Comparison of ENCODE assay signal across 10 cellular contexts in genomic region chr21:17931080-17931479, GRCh38.
A peak's percentile ranks its signal among the peaks of the same experiment; 100 is the strongest.
DNase-seq lines count a peak whose midpoint lies in the region; ATAC-seq and TF ChIP-seq lines count a peak whose summit lies in the region.
"Had no signal": no experiment of that assay in that cellular context is flagged by ENCODE, and none has a peak within 500 bp of the region (broad histone marks: within the 10 kb centered on the region; RNA-seq: fewer than 3 reads in every experiment).

No MANE protein-coding gene starts in this region.

- WGBS in testis, 2 donors = 66 to 87% methylated on average over 4 of the region's 4 CpGs

- H3K4me1 Mint-ChIP-seq in natural killer cell = no peaks in the 10 kb centered on the region
- H3K4me1 Mint-ChIP-seq in natural killer cell treated with Interleukin-12 subunit alpha and Interleukin-12 subunit beta and Interleukin-15 and Interleukin-18, amount 100 ng/mL, for 72 hours (ENCODE audit: low read depth in 2 of 2) = no peaks in the 10 kb centered on the region
- H3K4me1 Mint-ChIP-seq in WTC11 = peaks cover 8% of the 10 kb centered on the region
- H3K4me1 Mint-ChIP-seq in activated CD4-positive, alpha-beta T cell treated with anti-CD3 and anti-CD28 coated beads, Interleukin-2, amount 10 ng/mL, durations not matched to agents 7 days and 5 days = no peaks in the 10 kb centered on the region
- H3K4me1 Mint-ChIP-seq: activated naive CD4-positive, alpha-beta T cell treated with anti-CD3 and anti-CD28 coated beads, Interleukin-2, amount 50 U/mL, for 24 hours had no signal

- intact Hi-C loops in natural killer cell (cut with micrococcal nuclease) (no loop called here), testis (cut with DNase I; ENCODE audit: low total_unique reads) (no loop called here)

- no peak for TF ChIP-seq POLR2A in testis (IDR thresholded peaks at IDR 0.05)

- no peaks in the 10 kb centered on the region for H3K9me3 ChIP-seq in testis

- no peak overlapping the region for H3K27ac ChIP-seq in testis

- no peaks in the 10 kb centered on the region for H3K36me3 Mint-ChIP-seq in natural killer cell
- no peaks in the 10 kb centered on the region for H3K36me3 Mint-ChIP-seq in natural killer cell treated with Interleukin-12 subunit alpha and Interleukin-12 subunit beta and Interleukin-15 and Interleukin-18, amount 100 ng/mL, for 72 hours
- peaks cover 2% of the 10 kb centered on the region; the same call in 1 of the 2 replicates for H3K36me3 Mint-ChIP-seq in WTC11
- H3K36me3 Mint-ChIP-seq in activated CD4-positive, alpha-beta T cell treated with anti-CD3 and anti-CD28 coated beads, Interleukin-2, amount 10 ng/mL, durations not matched to agents 7 days and 5 days (ENCODE audit: low read depth) = no peaks in the 10 kb centered on the region
- H3K36me3 Mint-ChIP-seq: activated naive CD4-positive, alpha-beta T cell treated with anti-CD3 and anti-CD28 coated beads, Interleukin-2, amount 50 U/mL, for 24 hours had no signal

- POLR2A ChIA-PET in WTC11 (lab: Charles Lee) = no interaction called here
- POLR2A ChIA-PET in activated CD4-positive, alpha-beta T cell treated with anti-CD3 and anti-CD28 coated beads, Interleukin-2, amount 10 ng/mL, durations not matched to agents 7 days and 5 days (lab: Charles Lee) = no interaction called here

- peaks cover 0 to under 1% of the 10 kb centered on the region in 2 donors for H3K27me3 Mint-ChIP-seq in natural killer cell (ENCODE audit: low read depth in 2 of 2)
- peaks cover 0 to 2% of the 10 kb centered on the region in 2 donors for H3K27me3 Mint-ChIP-seq in natural killer cell treated with Interleukin-12 subunit alpha and Interleukin-12 subunit beta and Interleukin-15 and Interleukin-18, amount 100 ng/mL, for 72 hours
- H3K27me3 Mint-ChIP-seq in WTC11 (ENCODE audit: low read depth) = no peaks in the 10 kb centered on the region
- peaks cover 2% of the 10 kb centered on the region for H3K27me3 Mint-ChIP-seq in activated CD4-positive, alpha-beta T cell treated with anti-CD3 and anti-CD28 coated beads, Interleukin-2, amount 10 ng/mL, durations not matched to agents 7 days and 5 days

- H3K36me3 ChIP-seq in testis (ENCODE audit: low read depth, missing control alignments) = no peaks in the 10 kb centered on the region

- peak overlapping the region; percentile 18 to 21 for H3K4me3 ChIP-seq in testis

- no peak for ATAC-seq in natural killer cell
- no peak for ATAC-seq in natural killer cell treated with Interleukin-12 subunit alpha and Interleukin-12 subunit beta and Interleukin-15 and Interleukin-18, amount 100 ng/mL, for 72 hours
- peak; percentile 74 for ATAC-seq in HG03103 (IDR thresholded peaks at IDR 0.05; ENCODE audit: low read depth, unreplicated experiment)
- ATAC-seq in WTC11 = 0 out of 2 replicates have a peak, but pooled peaks have one; percentile 22

- DNase-seq in natural killer cell (no peak), WTC11 (ENCODE audit: low spot score) (no peak), testis (no peak), NCI-H1417 treated with DMSO at 0.1 percent for 48 hours (lab: John Stamatoyannopoulos, UW) (no peak)
- DNase-seq in natural killer cell treated with Interleukin-12 subunit alpha and Interleukin-12 subunit beta and Interleukin-15 and Interleukin-18, amount 100 ng/mL, for 72 hours (ENCODE audit: low spot score) = no peak
- DNase-seq in activated CD8-positive, alpha-beta memory T cell treated with anti-CD3 and anti-CD28 coated beads, Interleukin-2, amount 50 U/mL, for 4 hours = no peak
- DNase-seq in activated CD4-positive, alpha-beta T cell treated with anti-CD3 and anti-CD28 coated beads, Interleukin-2, amount 10 ng/mL, durations not matched to agents 7 days and 5 days = no peak
- DNase-seq: DMS79 had no signal

- CTCF ChIA-PET in WTC11 (lab: Charles Lee) = interaction anchor here (0.6 to 1.4 kb wide), 15 partner anchors 8 to 322 kb away, joined by 3 to 6 read pairs (median 3); no protein-coding TSS in a partner anchor
- CTCF ChIA-PET in activated CD4-positive, alpha-beta T cell treated with anti-CD3 and anti-CD28 coated beads, Interleukin-2, amount 10 ng/mL, durations not matched to agents 7 days and 5 days (lab: Charles Lee) = interaction anchor here (0.5 kb wide), 1 partner anchor 10 kb away, joined by 3 read pairs; no protein-coding TSS in a partner anchor

- TF ChIP-seq CTCF in natural killer cell (IDR thresholded peaks at IDR 0.05) (peak; percentile 26), WTC11 (IDR thresholded peaks at IDR 0.05) (peak; percentile 45), testis (IDR thresholded peaks at IDR 0.05) (peak in 2 of 3 experiments; percentile 11 to 31)

- H3K4me3 Mint-ChIP-seq in natural killer cell = no peak overlapping the region
- no peak overlapping the region for H3K4me3 Mint-ChIP-seq in natural killer cell treated with Interleukin-12 subunit alpha and Interleukin-12 subunit beta and Interleukin-15 and Interleukin-18, amount 100 ng/mL, for 72 hours
- no peak overlapping the region for H3K4me3 Mint-ChIP-seq in WTC11
- no peak overlapping the region for H3K4me3 Mint-ChIP-seq in activated CD4-positive, alpha-beta T cell treated with anti-CD3 and anti-CD28 coated beads, Interleukin-2, amount 10 ng/mL, durations not matched to agents 7 days and 5 days
- H3K4me3 Mint-ChIP-seq: activated naive CD4-positive, alpha-beta T cell treated with anti-CD3 and anti-CD28 coated beads, Interleukin-2, amount 50 U/mL, for 24 hours had no signal

- no peaks in the 10 kb centered on the region for H3K4me1 ChIP-seq in testis

- H3K9me3 Mint-ChIP-seq in natural killer cell (no peaks in the 10 kb centered on the region), WTC11 (peaks cover 16% of the 10 kb centered on the region)
- no peaks in the 10 kb centered on the region for H3K9me3 Mint-ChIP-seq in natural killer cell treated with Interleukin-12 subunit alpha and Interleukin-12 subunit beta and Interleukin-15 and Interleukin-18, amount 100 ng/mL, for 72 hours
- H3K9me3 Mint-ChIP-seq in activated CD4-positive, alpha-beta T cell treated with anti-CD3 and anti-CD28 coated beads, Interleukin-2, amount 10 ng/mL, durations not matched to agents 7 days and 5 days = no peaks in the 10 kb centered on the region
- H3K9me3 Mint-ChIP-seq: activated naive CD4-positive, alpha-beta T cell treated with anti-CD3 and anti-CD28 coated beads, Interleukin-2, amount 50 U/mL, for 24 hours had no signal

- no peaks in the 10 kb centered on the region for H3K27me3 ChIP-seq in testis

- H3K27ac Mint-ChIP-seq in natural killer cell (no peak overlapping the region), WTC11 (no peak overlapping the region)
- H3K27ac Mint-ChIP-seq in natural killer cell treated with Interleukin-12 subunit alpha and Interleukin-12 subunit beta and Interleukin-15 and Interleukin-18, amount 100 ng/mL, for 72 hours = no peak overlapping the region
- no peak overlapping the region for H3K27ac Mint-ChIP-seq in activated CD4-positive, alpha-beta T cell treated with anti-CD3 and anti-CD28 coated beads, Interleukin-2, amount 10 ng/mL, durations not matched to agents 7 days and 5 days
- H3K27ac Mint-ChIP-seq: activated naive CD4-positive, alpha-beta T cell treated with anti-CD3 and anti-CD28 coated beads, Interleukin-2, amount 50 U/mL, for 24 hours had no signal

TF ChIP-seq in WTC11, 78 proteins besides CTCF, POLR2A, EP300 and RAD21 (continues in another document):
- TF ChIP-seq TCF7 (CRISPR knock-in tag; IDR thresholded peaks at IDR 0.05; ENCODE audit: low read depth) (no peak), IRF2 (CRISPR knock-in tag; IDR thresholded peaks at IDR 0.05; ENCODE audit: borderline replicate concordance, low read depth) (no peak), GABPB1 (CRISPR knock-in tag; IDR thresholded peaks at IDR 0.05) (no peak), GRHL2 (CRISPR knock-in tag; IDR thresholded peaks at IDR 0.05; ENCODE audit: insufficient replicate concordance, severe bottlenecking) (no peak), FOXP4 (CRISPR knock-in tag; IDR thresholded peaks at IDR 0.05) (no peak), IRF1 (CRISPR knock-in tag; IDR thresholded peaks at IDR 0.05) (no peak), NR1H2 (CRISPR knock-in tag; IDR thresholded peaks at IDR 0.05) (no peak), MAX (CRISPR knock-in tag; IDR thresholded peaks at IDR 0.05) (no peak), ZNF219 (CRISPR knock-in tag; IDR thresholded peaks at IDR 0.05; ENCODE audit: borderline replicate concordance) (no peak), MYBL2 (CRISPR knock-in tag; IDR thresholded peaks at IDR 0.05) (no peak), HMGA2 (CRISPR knock-in tag; IDR thresholded peaks at IDR 0.05) (no peak), NFE2L1 (CRISPR knock-in tag; IDR thresholded peaks at IDR 0.05) (no peak), NR2C2 (CRISPR knock-in tag; IDR thresholded peaks at IDR 0.05) (no peak), EMX1 (CRISPR knock-in tag; IDR thresholded peaks at IDR 0.05) (no peak), FOXP1 (CRISPR knock-in tag; IDR thresholded peaks at IDR 0.05; ENCODE audit: borderline replicate concordance) (no peak), CBFB (CRISPR knock-in tag; IDR thresholded peaks at IDR 0.05; ENCODE audit: low read depth) (no peak)

Comparison
In these comparisons a context has a peak if more than half of its experiments do, and no peak if none do; other contexts are left out.
1. ATAC-seq: peak in HG03103 (single experiment) and WTC11 (single experiment); none in natural killer cell (0 of 3) and natural killer cell treated with Interleukin-12 subunit alpha and Interleukin-12 subunit beta and Interleukin-15 and Interleukin-18, amount 100 ng/mL, for 72 hours (0 of 2).
2. Peak in every context shown above with its lines, with median percentiles within 50 percentile points of each other: CTCF ChIP-seq.